In genomic region chrX:57335790-57336189, GRCh38 we compare ENCODE assay signal across 1 cellular context. TPM values are rescaled to one million over a fixed set of nuclear protein-coding genes. Genes with fewer than 3 reads are reported as not detected.
"Had no signal": no experiment of that assay in that cellular context is flagged by ENCODE, and none has a peak within 500 bp of the region (broad histone marks: within the 10 kb centered on the region; RNA-seq: fewer than 3 reads in every experiment).

No MANE protein-coding gene starts in this region.

RNA-seq across cellular contexts. Expression of gene FAAH2, which starts 49.3 kb away (rescaled TPM):
- total RNA-seq: gastrocnemius medialis had no signal
